In genomic region chr6:107219851-107220250, GRCh38 we compare ENCODE assay signal across 35 cellular contexts.
"Had no signal": no experiment of that assay in that cellular context is flagged by ENCODE, and none has a peak within 500 bp of the region (broad histone marks: within the 10 kb centered on the region; RNA-seq: fewer than 3 reads in every experiment).

No MANE protein-coding gene starts in this region.

- FAIRE-seq: bronchial epithelial cell, TTC549 had no signal

- H3K4me3 ChIP-seq: ascending aorta, cardiac muscle cell had no signal

- H3K36me3 ChIP-seq: ascending aorta, cardiac muscle cell, WERI-Rb-1 had no signal

- DNase-seq: activated CD4-positive, alpha-beta memory T cell treated with anti-CD3 and anti-CD28 coated beads, Interleukin-2, amount 10 ng/mL, durations not matched to agents 7 days and 5 days; activated CD4-positive, alpha-beta T cell treated with anti-CD3 and anti-CD28 coated beads for 1 hour; activated CD4-positive, alpha-beta T cell treated with anti-CD3 and anti-CD28 coated beads for 36 hours; activated CD4-positive, alpha-beta T cell treated with anti-CD3 and anti-CD28 coated beads for 48 hours; activated CD4-positive, alpha-beta T cell treated with anti-CD3 and anti-CD28 coated beads, Interleukin-2, amount 10 ng/mL, durations not matched to agents 7 days and 5 days; activated CD4-positive, alpha-beta T cell treated with anti-CD3 and anti-CD28 coated beads, Interleukin-2, amount 50 U/mL, for 48 hours; activated CD4-positive, CD25-positive, alpha-beta regulatory T cell; activated CD8-positive, alpha-beta memory T cell treated with anti-CD3 and anti-CD28 coated beads for 24 hours; activated CD8-positive, alpha-beta memory T cell treated with anti-CD3 and anti-CD28 coated beads, Interleukin-2, amount 10 ng/mL, durations not matched to agents 7 days and 5 days; activated CD8-positive, alpha-beta memory T cell treated with anti-CD3 and anti-CD28 coated beads, Interleukin-2, amount 50 U/mL, for 48 hours; activated CD8-positive, alpha-beta T cell treated with anti-CD3 and anti-CD28 coated beads, Interleukin-2, amount 10 ng/mL, durations not matched to agents 7 days and 5 days; activated effector memory CD4-positive, alpha-beta T cell treated with anti-CD3 and anti-CD28 coated beads, Interleukin-2, amount 50 U/mL, for 16 hours; activated gamma-delta T cell treated with Interleukin-2 at 50 U/mL for 16 hours; activated naive CD4-positive, alpha-beta T cell; activated naive CD4-positive, alpha-beta T cell treated with anti-CD3 and anti-CD28 coated beads, Interleukin-2, amount 10 ng/mL, durations not matched to agents 7 days and 5 days; activated naive CD8-positive, alpha-beta T cell treated with anti-CD3 and anti-CD28 coated beads, Interleukin-2, amount 10 ng/mL, durations not matched to agents 7 days and 5 days; activated naive CD8-positive, alpha-beta T cell treated with anti-CD3 and anti-CD28 coated beads, Interleukin-2, amount 50 U/mL, for 24 hours; activated T-cell treated with anti-CD3 and anti-CD28 coated beads, Interleukin-2, amount 50 U/mL, for 1 hour; activated T-cell treated with anti-CD3 and anti-CD28 coated beads, Interleukin-2, amount 50 U/mL, for 4 hours; activated T-cell treated with anti-CD3 and anti-CD28 coated beads, Interleukin-2, amount 50 U/mL, for 72 hours; amygdala; anterior cingulate cortex; caudate nucleus; cerebellar nuclear complex; T-helper 1 cell; T-helper 2 cell; T-helper 9 cell; WERI-Rb-1 had no signal

- H3K27ac ChIP-seq: ascending aorta, cardiac muscle cell, WERI-Rb-1 had no signal

- ATAC-seq: activated CD4-positive, alpha-beta T cell treated with anti-CD3 and anti-CD28 coated beads for 36 hours; activated CD4-positive, CD25-positive, alpha-beta regulatory T cell treated with anti-CD3 and anti-CD28 coated beads, Interleukin-2, amount 50 U/mL, for 24 hours; activated CD8-positive, alpha-beta memory T cell treated with anti-CD3 and anti-CD28 coated beads, Interleukin-2, amount 10 ng/mL, durations not matched to agents 7 days and 5 days; activated CD8-positive, alpha-beta T cell treated with anti-CD3 and anti-CD28 coated beads, Interleukin-2, amount 10 ng/mL, durations not matched to agents 7 days and 5 days; activated naive CD8-positive, alpha-beta T cell treated with anti-CD3 and anti-CD28 coated beads, Interleukin-2, amount 50 U/mL, for 24 hours; activated T-cell treated with anti-CD3 and anti-CD28 coated beads, Interleukin-2, amount 50 U/mL, for 4 hours; activated T-cell treated with anti-CD3 and anti-CD28 coated beads, Interleukin-2, amount 50 U/mL, for 72 hours; activated T-helper 17 cell treated with anti-CD3 and anti-CD28 coated beads, Interleukin-2, amount 50 U/mL, for 72 hours; WTC11 had no signal

- H3K27me3 ChIP-seq: ascending aorta, cardiac muscle cell had no signal

- H3K4me1 ChIP-seq: ascending aorta had no signal

- H3K9me3 ChIP-seq: ascending aorta had no signal
